ENCODE assay signal across 16 cellular contexts in the genomic region with DNA sequence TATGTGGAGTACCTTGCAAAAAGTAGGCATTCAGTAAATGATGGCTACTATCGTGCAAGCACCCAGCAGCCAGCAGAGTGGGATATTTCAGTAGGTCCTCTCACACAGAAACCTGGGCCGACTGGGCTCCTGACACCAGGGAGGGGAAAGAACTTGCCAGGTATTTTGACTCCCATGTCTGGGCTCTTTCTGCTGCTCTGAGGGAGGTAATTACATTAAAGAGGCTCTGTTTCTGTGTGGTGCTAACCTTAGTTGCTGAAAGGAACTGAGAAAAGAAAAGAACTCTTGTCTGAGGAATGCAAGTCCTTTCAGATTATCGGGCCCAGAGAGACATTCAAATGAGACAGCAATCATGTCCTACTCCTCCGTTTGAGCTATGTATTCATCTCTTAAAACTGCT.
"Had no signal": no experiment of that assay in that cellular context is flagged by ENCODE, and none has a peak within 500 bp of the region (broad histone marks: within the 10 kb centered on the region; RNA-seq: fewer than 3 reads in every experiment).

No MANE protein-coding gene starts in this region.

- H3K4me1 Mint-ChIP-seq: activated naive CD8-positive, alpha-beta T cell treated with anti-CD3 and anti-CD28 coated beads for 36 hours; central memory CD8-positive, alpha-beta T cell; immature natural killer cell; natural killer cell; stimulated activated naive CD8-positive, alpha-beta T cell treated with anti-CD3 and anti-CD28 coated beads, Interleukin-15, amount 100 ng/mL, for 72 hours had no signal

- ATAC-seq: heart left ventricle; natural killer cell; right cardiac atrium; stimulated activated naive CD8-positive, alpha-beta T cell treated with anti-CD3 and anti-CD28 coated beads, Interleukin-15, amount 100 ng/mL, for 72 hours had no signal

- H3K36me3 Mint-ChIP-seq: immature natural killer cell, natural killer cell had no signal

- DNase-seq: activated naive CD8-positive, alpha-beta T cell treated with anti-CD3 and anti-CD28 coated beads for 36 hours; activated T-cell treated with anti-CD3 and anti-CD28 coated beads, Interleukin-2, amount 50 U/mL, for 1 hour; heart left ventricle; immature natural killer cell; left ventricle myocardium inferior; midbrain; natural killer cell; ovary; right cardiac atrium; stimulated activated CD4-positive, alpha-beta T cell treated with anti-CD3 and anti-CD28 coated beads, Interleukin-12 subunit alpha, Interleukin-12 subunit beta, amount 100 ng/mL, for 4 hours; stimulated activated naive CD8-positive, alpha-beta T cell treated with anti-CD3 and anti-CD28 coated beads, Interleukin-15, amount 100 ng/mL, for 72 hours; T-helper 9 cell; tibial artery had no signal

- H3K27me3 ChIP-seq: breast epithelium, heart left ventricle, neutrophil, ovary, tibial artery had no signal

- H3K4me3 ChIP-seq: breast epithelium, heart left ventricle, left ventricle myocardium inferior, ovary, tibial artery had no signal

- H3K4me3 Mint-ChIP-seq: activated naive CD8-positive, alpha-beta T cell treated with anti-CD3 and anti-CD28 coated beads for 36 hours; central memory CD8-positive, alpha-beta T cell; immature natural killer cell; natural killer cell; stimulated activated naive CD8-positive, alpha-beta T cell treated with anti-CD3 and anti-CD28 coated beads, Interleukin-15, amount 100 ng/mL, for 72 hours had no signal

- H3K27ac Mint-ChIP-seq: activated naive CD8-positive, alpha-beta T cell treated with anti-CD3 and anti-CD28 coated beads for 36 hours; immature natural killer cell; natural killer cell; stimulated activated naive CD8-positive, alpha-beta T cell treated with anti-CD3 and anti-CD28 coated beads, Interleukin-15, amount 100 ng/mL, for 72 hours had no signal

- H3K36me3 ChIP-seq: breast epithelium, heart left ventricle, left ventricle myocardium inferior, neutrophil, ovary, tibial artery had no signal

- H3K27me3 Mint-ChIP-seq: activated naive CD8-positive, alpha-beta T cell treated with anti-CD3 and anti-CD28 coated beads for 36 hours; central memory CD8-positive, alpha-beta T cell; stimulated activated naive CD8-positive, alpha-beta T cell treated with anti-CD3 and anti-CD28 coated beads, Interleukin-15, amount 100 ng/mL, for 72 hours had no signal

- H3K27ac ChIP-seq: breast epithelium, heart left ventricle, left ventricle myocardium inferior, neutrophil, ovary, tibial artery had no signal

- H3K9me3 ChIP-seq: neutrophil, ovary had no signal

- H3K4me1 ChIP-seq: breast epithelium, heart left ventricle, left ventricle myocardium inferior, tibial artery had no signal
